14 cellular contexts compared by ENCODE assay signal in the genomic region with DNA sequence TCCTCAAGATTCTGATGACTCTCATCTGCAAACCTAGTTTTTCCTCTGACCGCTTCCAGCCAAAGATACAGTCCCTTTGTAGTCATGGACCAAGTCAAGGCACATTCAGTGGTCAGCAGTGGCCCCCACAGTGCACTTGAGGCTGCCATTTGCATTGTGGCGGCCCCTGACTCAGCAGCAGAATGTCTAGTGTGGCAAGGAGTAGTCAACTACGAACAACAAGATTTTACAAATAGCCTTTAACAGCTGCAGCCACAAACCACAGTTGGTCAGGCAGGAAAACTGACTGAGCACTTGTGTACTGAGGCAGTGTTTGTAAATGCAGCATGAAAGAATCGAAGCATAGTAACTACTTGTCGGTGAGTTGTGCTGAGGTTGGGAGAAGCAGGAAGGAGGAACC. TPM values are rescaled to one million over a fixed set of nuclear protein-coding genes. Genes with fewer than 3 reads are reported as not detected.
A peak's percentile ranks its signal among the peaks of the same experiment; 100 is the strongest.
DNase-seq lines count a peak whose midpoint lies in the region; ATAC-seq and TF ChIP-seq lines count a peak whose summit lies in the region.
"Had no signal": no experiment of that assay in that cellular context is flagged by ENCODE, and none has a peak within 500 bp of the region (broad histone marks: within the 10 kb centered on the region; RNA-seq: fewer than 3 reads in every experiment).

No MANE protein-coding gene starts in this region.

- no peak overlapping the region for H3K27ac ChIP-seq in osteoblast (ENCODE audit: low read depth, low read length)
- H3K27ac ChIP-seq: cardiac muscle cell, heart left ventricle had no signal

- H4K20me1 ChIP-seq in osteoblast (ENCODE audit: insufficient read depth, low read length): no peaks in the 10 kb centered on the region

- peak overlapping the region in 3 of 5 experiments; percentile 12 to 58 (median 21) for H3K27ac Mint-ChIP-seq in brain
- H3K27ac Mint-ChIP-seq: CD4-positive, alpha-beta T cell; nephron progenitor cell had no signal

- no peaks in the 10 kb centered on the region for H3K79me2 ChIP-seq in osteoblast (ENCODE audit: insufficient read depth, low read length)

- no peaks in the 10 kb centered on the region for H3K27me3 Mint-ChIP-seq in brain

- peak; percentile 29 to 53 for DNase-seq in NCI-H187 (lab: John Stamatoyannopoulos, UW)
- no peak for DNase-seq in osteoblast (ENCODE audit: insufficient read length, low spot score, missing footprints)
- no peak for DNase-seq in AG08395 (ENCODE audit: low spot score)
- no peak for DNase-seq in GOT3 (lab: John Stamatoyannopoulos, UW)
- DNase-seq in activated CD4-positive, alpha-beta T cell treated with anti-CD3 and anti-CD28 coated beads for 4 hours: no peak
- DNase-seq: CD4-positive, alpha-beta T cell; heart left ventricle; nephron progenitor cell had no signal

- H3K9me3 Mint-ChIP-seq in brain: no peaks in the 10 kb centered on the region
- H3K9me3 Mint-ChIP-seq: CD4-positive, alpha-beta T cell; nephron progenitor cell had no signal

- H3K36me3 Mint-ChIP-seq in brain: peaks cover 6% of the 10 kb centered on the region

- peaks cover 17% of the 10 kb centered on the region for H3K4me1 ChIP-seq in osteoblast (ENCODE audit: insufficient read depth, low read length)

- H3K4me1 Mint-ChIP-seq in brain: peaks cover 21% of the 10 kb centered on the region

- ATAC-seq in HG02610 (IDR thresholded peaks at IDR 0.05; ENCODE audit: unreplicated experiment) (peak; percentile 80), HG02571 (IDR thresholded peaks at IDR 0.05; ENCODE audit: unreplicated experiment) (no peak)
- ATAC-seq: heart left ventricle had no signal

- H3K4me3 Mint-ChIP-seq in brain: no peak overlapping the region
- H3K4me3 Mint-ChIP-seq: CD4-positive, alpha-beta T cell; nephron progenitor cell had no signal

- H2AFZ ChIP-seq in osteoblast (ENCODE audit: low read length): peak overlapping the region; percentile 52

- no peaks in the 10 kb centered on the region for H3K36me3 ChIP-seq in osteoblast (ENCODE audit: insufficient read depth, low read length)
- H3K36me3 ChIP-seq: cardiac muscle cell had no signal

- no peak overlapping the region for H3K4me3 ChIP-seq in osteoblast (ENCODE audit: insufficient read depth, low read length)
- H3K4me3 ChIP-seq: cardiac muscle cell, heart left ventricle, smooth muscle cell had no signal

- TF ChIP-seq CTCF in brain (conservative IDR thresholded peaks at IDR 0.05): no peak
- TF ChIP-seq CTCF in osteoblast (IDR thresholded peaks at IDR 0.05; ENCODE audit: extremely low read depth, low read depth, low read length): no peak

- no peaks in the 10 kb centered on the region for H3K27me3 ChIP-seq in osteoblast (ENCODE audit: insufficient read depth, low read length)
- H3K27me3 ChIP-seq: cardiac muscle cell, heart left ventricle had no signal

- no peaks in the 10 kb centered on the region for H3K9me3 ChIP-seq in osteoblast (ENCODE audit: low read depth, low read length)
- H3K9me3 ChIP-seq: heart left ventricle had no signal

- peak overlapping the region; percentile 16 for H3K4me2 ChIP-seq in osteoblast (ENCODE audit: insufficient read depth, low read length)
- H3K4me2 ChIP-seq: smooth muscle cell had no signal

RNA-seq across cellular contexts. Expression of a gene that starts 49.6 kb away (rescaled TPM):
- polyA plus RNA-seq in brain (ENCODE audit: insufficient read depth, low read depth, low replicate concordance): 2.7 TPM
- total RNA-seq in osteoblast: 9.4 and 10.3 TPM in 2 replicates
- total RNA-seq: activated CD8-positive, alpha-beta memory T cell treated with anti-CD3 and anti-CD28 coated beads for 36 hours; CD4-positive, alpha-beta T cell had no signal

RNA-seq across cellular contexts. Expression of a gene that starts 49.8 kb away (rescaled TPM):
- 55.2 TPM for polyA plus RNA-seq in brain (ENCODE audit: insufficient read depth, low read depth, low replicate concordance)
- total RNA-seq in osteoblast: 11.5 and 14.1 TPM in 2 replicates

Comparison
In these comparisons a context has a peak if more than half of its experiments do, and no peak if none do; other contexts are left out.
1. DNase-seq: peak in NCI-H187 (2 of 2); none in osteoblast (single experiment), AG08395 (single experiment), GOT3 (single experiment) and activated CD4-positive, alpha-beta T cell treated with anti-CD3 and anti-CD28 coated beads for 4 hours (0 of 2).